Comparison of ENCODE assay signal across 8 cellular contexts in genomic region chr2:9548506-9548905, GRCh38. TPM values are rescaled to one million over a fixed set of nuclear protein-coding genes. Genes with fewer than 3 reads are reported as not detected.
A peak's percentile ranks its signal among the peaks of the same experiment; 100 is the strongest.
DNase-seq lines count a peak whose midpoint lies in the region; ATAC-seq, FAIRE-seq and TF ChIP-seq lines count a peak whose summit lies in the region.

No MANE protein-coding gene starts in this region.

- CTCF ChIA-PET in HEK293 (lab: Yijun Ruan, JAX): no interaction called here

- no peak overlapping the region for H4K5ac ChIP-seq in mesendoderm (ENCODE audit: low read length)

- H3K9me2 ChIP-seq in OCI-LY1 (ENCODE audit: low read depth, low read length): no peaks in the 10 kb centered on the region

- H3K18ac ChIP-seq in mesendoderm (ENCODE audit: low read length): no peak overlapping the region

- no peak overlapping the region for H2BK5ac ChIP-seq in mesendoderm (ENCODE audit: low read length)

- DNase-seq in GM18507 (ENCODE audit: extremely low spot score, insufficient read length, low read depth) (no peak), lower lobe of right lung (no peak), NCI-H1694 treated with DMSO at 0.1 percent for 48 hours (lab: John Stamatoyannopoulos, UW) (no peak), mesendoderm (no peak), GDM1 (lab: John Stamatoyannopoulos, UW) (no peak), AG20443 (ENCODE audit: low spot score) (no peak)

- H3K9me3 ChIP-seq in HEK293 (ENCODE audit: control insufficient read depth, insufficient read depth, low read depth, low read length) (no peaks in the 10 kb centered on the region), OCI-LY1 (ENCODE audit: low read length) (no peaks in the 10 kb centered on the region), lower lobe of right lung (no peaks in the 10 kb centered on the region)

- TF ChIP-seq CTCF in HEK293 (tag by site-specific recombination; IDR thresholded peaks at IDR 0.05) (no peak), OCI-LY1 (IDR thresholded peaks at IDR 0.05; ENCODE audit: low read length) (no peak), lower lobe of right lung (IDR thresholded peaks at IDR 0.05) (no peak)

- no peak overlapping the region for H2AFZ ChIP-seq in OCI-LY1 (ENCODE audit: low read length)

- no peak overlapping the region for H2AK5ac ChIP-seq in mesendoderm (ENCODE audit: low read length)

- H3K36me3 ChIP-seq in HEK293 (ENCODE audit: control insufficient read depth in 2 of 2, insufficient read depth in 1 of 2, low read length in 2 of 2) (no peaks in the 10 kb centered on the region), OCI-LY1 (ENCODE audit: insufficient read depth, low read length) (no peaks in the 10 kb centered on the region; the same call in 1 of the 2 replicates), lower lobe of right lung (no peaks in the 10 kb centered on the region), mesendoderm (ENCODE audit: control insufficient read depth, insufficient read depth, low read length) (no peaks in the 10 kb centered on the region)

- H2BK15ac ChIP-seq in mesendoderm (replicated peaks; ENCODE audit: low read depth): no peak overlapping the region

- H3K4ac ChIP-seq in mesendoderm (ENCODE audit: low read depth, low read length): no peak overlapping the region

- H3K4me1 ChIP-seq in HEK293 (ENCODE audit: control insufficient read depth, insufficient read depth, low read length) (peaks cover 16% of the 10 kb centered on the region), OCI-LY1 (ENCODE audit: insufficient read depth, low read length, severe bottlenecking) (peaks cover 100% of the 10 kb centered on the region), lower lobe of right lung (peaks cover 87% of the 10 kb centered on the region), mesendoderm (ENCODE audit: control insufficient read depth, low read depth, low read length) (no peaks in the 10 kb centered on the region)

- peak overlapping the region; percentile 78 for H3K4me2 ChIP-seq in OCI-LY1 (ENCODE audit: low read length)
- no peak overlapping the region for H3K4me2 ChIP-seq in mesendoderm (ENCODE audit: low read length)

- H3K9ac ChIP-seq in OCI-LY1 (ENCODE audit: low read length) (peak overlapping the region; percentile 70), mesendoderm (ENCODE audit: low read length) (no peak overlapping the region)

- H3K56ac ChIP-seq in mesendoderm (ENCODE audit: low read length): no peak overlapping the region

- no peaks in the 10 kb centered on the region for H4K20me1 ChIP-seq in OCI-LY1 (ENCODE audit: insufficient read depth, low read length)

- peak in 1 of 2 donors; percentile 28 for ATAC-seq in lower lobe of right lung

- H3K27ac ChIP-seq in HEK293 (ENCODE audit: extremely low read depth, low read depth, low read length) (peak overlapping the region; percentile 5; the same call in 1 of the 2 replicates), OCI-LY1 (ENCODE audit: low read depth, low read length, poor library complexity, severe bottlenecking) (peak overlapping the region; percentile 97), lower lobe of right lung (peak overlapping the region; percentile 12), mesendoderm (ENCODE audit: low read depth, low read length) (no peak overlapping the region)

- H4K8ac ChIP-seq in mesendoderm (ENCODE audit: low read depth, low read length): no peak overlapping the region

- intact Hi-C loops in lower lobe of right lung (cut with DNase I): no loop called here

- WGBS in mesendoderm (ENCODE audit: extremely low coverage, insufficient coverage, low lambda C conversion rate): no CpG with 5 or more reads among the region's 2 CpGs

- no peak overlapping the region for H2BK120ac ChIP-seq in mesendoderm (ENCODE audit: low read depth, low read length)

- H3K79me2 ChIP-seq in OCI-LY1 (ENCODE audit: insufficient read depth, low read length) (peaks cover 55% of the 10 kb centered on the region), mesendoderm (ENCODE audit: control insufficient read depth, insufficient read depth, low read length) (peaks cover 40% of the 10 kb centered on the region)

- H3F3A ChIP-seq in OCI-LY1 (ENCODE audit: insufficient read depth, low read length): peaks cover 15% of the 10 kb centered on the region; the same call in 1 of the 2 replicates

- H3K27me3 ChIP-seq in OCI-LY1 (ENCODE audit: insufficient read depth, low read length) (no peaks in the 10 kb centered on the region), lower lobe of right lung (ENCODE audit: low read depth) (no peaks in the 10 kb centered on the region), mesendoderm (ENCODE audit: insufficient read depth, low read length, poor library complexity) (no peaks in the 10 kb centered on the region)

- H3K4me3 ChIP-seq in HEK293 (ENCODE audit: low read depth, low read length) (no peak overlapping the region), OCI-LY1 (ENCODE audit: low read depth, low read length, poor library complexity, severe bottlenecking) (peak overlapping the region; percentile 92), lower lobe of right lung (no peak overlapping the region), mesendoderm (ENCODE audit: low read length) (no peak overlapping the region)

- no peak overlapping the region for H3K23ac ChIP-seq in mesendoderm (ENCODE audit: low read length)

- peaks cover 12% of the 10 kb centered on the region for H3K79me1 ChIP-seq in mesendoderm (ENCODE audit: low read length)

- FAIRE-seq in GM18507 (lab: Jason Lieb, UNC): peak; percentile 77

- POLR2A ChIA-PET in HEK293 (lab: Yijun Ruan, JAX): interaction anchor here (0.6 kb wide), 1 partner anchor 120 kb away, joined by 6 read pairs; no protein-coding TSS in a partner anchor

TF ChIP-seq in HEK293, 187 proteins besides CTCF, POLR2A, EP300 and RAD21 (continues in another document):
- TF ChIP-seq ZFP37 (tag by site-specific recombination; IDR thresholded peaks at IDR 0.05) (no peak), ZNF548 (tag by site-specific recombination; IDR thresholded peaks at IDR 0.05) (no peak), REPIN1 (tag by site-specific recombination; IDR thresholded peaks at IDR 0.05; ENCODE audit: low read depth) (no peak), ZNF18 (tag by site-specific recombination; IDR thresholded peaks at IDR 0.05) (no peak), ZNF513 (tag by site-specific recombination; IDR thresholded peaks at IDR 0.05) (no peak), SCRT1 (tag by site-specific recombination; IDR thresholded peaks at IDR 0.05; ENCODE audit: borderline replicate concordance) (no peak), ZNF707 (tag by site-specific recombination; IDR thresholded peaks at IDR 0.05) (no peak), ZNF157 (tag by site-specific recombination; IDR thresholded peaks at IDR 0.05) (no peak), PRDM6 (tag by site-specific recombination; IDR thresholded peaks at IDR 0.05) (peak; percentile 42; the same call in 1 of the 2 replicates), YY2 (tag by site-specific recombination; IDR thresholded peaks at IDR 0.05) (no peak), ZNF266 (tag by site-specific recombination; IDR thresholded peaks at IDR 0.05; ENCODE audit: low read depth) (no peak)

RNA-seq across cellular contexts. Expression of gene ADAM17, which starts 7.1 kb away (rescaled TPM):
- total RNA-seq in lower lobe of right lung: 76.9 TPM
- 16.0 TPM for polyA plus RNA-seq in mesendoderm (2013, experiment 1 of 2)
- polyA plus RNA-seq in mesendoderm (2013, experiment 2 of 2): 16.0 TPM
